ENCODE assay signal across 15 cellular contexts in genomic region chr2:102021776-102022175, GRCh38. TPM values are rescaled to one million over a fixed set of nuclear protein-coding genes. Genes with fewer than 3 reads are reported as not detected.
DNase-seq lines count a peak whose midpoint lies in the region; ATAC-seq and TF ChIP-seq lines count a peak whose summit lies in the region.
"Had no signal": no experiment of that assay in that cellular context is flagged by ENCODE, and none has a peak within 500 bp of the region (broad histone marks: within the 10 kb centered on the region; RNA-seq: fewer than 3 reads in every experiment).

No MANE protein-coding gene starts in this region.

- no peak overlapping the region for H2BK5ac ChIP-seq in mesendoderm (ENCODE audit: low read length)

- H3K56ac ChIP-seq in mesendoderm (ENCODE audit: low read length) = no peak overlapping the region

- peaks cover 5% of the 10 kb centered on the region for H3K36me3 Mint-ChIP-seq in stimulated activated effector memory CD8-positive, alpha-beta T cell treated with anti-CD3 and anti-CD28 coated beads, Interleukin-12 subunit alpha, Interleukin-12 subunit beta, amount 100 ng/mL, for 72 hours
- peaks cover 2 to 11% of the 10 kb centered on the region in 2 donors for H3K36me3 Mint-ChIP-seq in activated T-cell treated with anti-CD3 and anti-CD28 coated beads, Interleukin-2, amount 50 U/mL, for 72 hours (ENCODE audit: insufficient read depth in 2 of 2)
- H3K36me3 Mint-ChIP-seq: naive B cell had no signal

- H3K9me3 Mint-ChIP-seq in stimulated activated effector memory CD8-positive, alpha-beta T cell treated with anti-CD3 and anti-CD28 coated beads, Interleukin-12 subunit alpha, Interleukin-12 subunit beta, amount 100 ng/mL, for 72 hours = no peaks in the 10 kb centered on the region
- H3K9me3 Mint-ChIP-seq in activated T-cell treated with anti-CD3 and anti-CD28 coated beads, Interleukin-2, amount 50 U/mL, for 72 hours = no peaks in the 10 kb centered on the region

- H3K79me1 ChIP-seq in mesendoderm (ENCODE audit: low read length) = no peaks in the 10 kb centered on the region

- no peak for DNase-seq in Right ventricle myocardium inferior (ENCODE audit: missing footprints)
- DNase-seq in right atrium auricular region (ENCODE audit: low spot score) = no peak
- DNase-seq in fibroblast of peridontal ligament (ENCODE audit: extremely low read depth) = peak; percentile 87
- peak; percentile 12 for DNase-seq in mesendoderm
- no peak for DNase-seq in vagina (ENCODE audit: extremely low spot score in 2 of 2)
- no peak for DNase-seq in GM19240 (ENCODE audit: insufficient read length, low spot score)
- DNase-seq in stimulated activated effector memory CD8-positive, alpha-beta T cell treated with anti-CD3 and anti-CD28 coated beads, Interleukin-12 subunit alpha, Interleukin-12 subunit beta, amount 100 ng/mL, for 72 hours (ENCODE audit: low spot score in 2 of 2) = no peak
- no peak for DNase-seq in activated T-cell treated with anti-CD3 and anti-CD28 coated beads, Interleukin-2, amount 50 U/mL, for 72 hours
- DNase-seq: activated CD4-positive, alpha-beta T cell treated with anti-CD3 and anti-CD28 coated beads for 48 hours; activated T-cell treated with anti-CD3 and anti-CD28 coated beads, Interleukin-2, amount 50 U/mL, for 48 hours; effector CD8-positive, alpha-beta T cell; naive B cell; stimulated activated CD4-positive, alpha-beta T cell treated with anti-CD3 and anti-CD28 coated beads, Interleukin-4, amount 100 ng/mL, for 24 hours had no signal

- H3K18ac ChIP-seq in mesendoderm (ENCODE audit: low read length) = no peak overlapping the region

- WGBS in mesendoderm (ENCODE audit: extremely low coverage, insufficient coverage, low lambda C conversion rate) = no CpG with 5 or more reads among the region's 6 CpGs

- H3K27me3 ChIP-seq in right atrium auricular region = no peaks in the 10 kb centered on the region
- H3K27me3 ChIP-seq in mesendoderm (ENCODE audit: insufficient read depth, low read length, poor library complexity) = no peaks in the 10 kb centered on the region
- no peaks in the 10 kb centered on the region for H3K27me3 ChIP-seq in vagina

- H3K36me3 ChIP-seq in right atrium auricular region = no peaks in the 10 kb centered on the region
- H3K36me3 ChIP-seq in mesendoderm (ENCODE audit: control insufficient read depth, insufficient read depth, low read length) = no peaks in the 10 kb centered on the region
- no peaks in the 10 kb centered on the region for H3K36me3 ChIP-seq in vagina

- TF ChIP-seq POLR2A in vagina (IDR thresholded peaks at IDR 0.05) = no peak

- H2BK15ac ChIP-seq in mesendoderm (replicated peaks; ENCODE audit: low read depth) = no peak overlapping the region

- peaks cover 24% of the 10 kb centered on the region for H3K4me1 Mint-ChIP-seq in stimulated activated effector memory CD8-positive, alpha-beta T cell treated with anti-CD3 and anti-CD28 coated beads, Interleukin-12 subunit alpha, Interleukin-12 subunit beta, amount 100 ng/mL, for 72 hours
- peaks cover 78% of the 10 kb centered on the region for H3K4me1 Mint-ChIP-seq in activated T-cell treated with anti-CD3 and anti-CD28 coated beads, Interleukin-2, amount 50 U/mL, for 72 hours (ENCODE audit: low read depth)

- no peak overlapping the region for H3K4me3 ChIP-seq in right atrium auricular region
- H3K4me3 ChIP-seq in mesendoderm (ENCODE audit: low read length) = no peak overlapping the region
- no peak overlapping the region for H3K4me3 ChIP-seq in vagina

- H2BK120ac ChIP-seq in mesendoderm (ENCODE audit: low read depth, low read length) = no peak overlapping the region

- H4K5ac ChIP-seq in mesendoderm (ENCODE audit: low read length) = no peak overlapping the region

- no peak overlapping the region for H3K9ac ChIP-seq in mesendoderm (ENCODE audit: low read length)

- H3K79me2 ChIP-seq in mesendoderm (ENCODE audit: control insufficient read depth, insufficient read depth, low read length) = no peaks in the 10 kb centered on the region

- H2AK5ac ChIP-seq in mesendoderm (ENCODE audit: low read length) = no peak overlapping the region

- intact Hi-C loops in Right ventricle myocardium inferior (cut with DNase I) = loop anchor here (5.0 kb wide), 1 partner anchor 41 kb away; no protein-coding TSS in a partner anchor
- intact Hi-C loops in vagina (cut with DNase I) = loop anchor here (5.0 kb wide), 2 partner anchors 41 to 121 kb away; partner anchors contain the start of gene IL1R1

- H3K4me2 ChIP-seq in mesendoderm (ENCODE audit: low read length) = no peak overlapping the region

- ATAC-seq in Right ventricle myocardium inferior = peak; percentile 75
- no peak for ATAC-seq in stimulated activated effector memory CD8-positive, alpha-beta T cell treated with anti-CD3 and anti-CD28 coated beads, Interleukin-12 subunit alpha, Interleukin-12 subunit beta, amount 100 ng/mL, for 72 hours
- ATAC-seq in activated T-cell treated with anti-CD3 and anti-CD28 coated beads, Interleukin-2, amount 50 U/mL, for 72 hours (replicated peaks in 1 of 2) = no peak

- no peaks in the 10 kb centered on the region for H3K27me3 Mint-ChIP-seq in activated T-cell treated with anti-CD3 and anti-CD28 coated beads, Interleukin-2, amount 50 U/mL, for 72 hours (ENCODE audit: low read depth)

- H4K8ac ChIP-seq in mesendoderm (ENCODE audit: low read depth, low read length) = no peak overlapping the region

- H3K27ac ChIP-seq in right atrium auricular region (peak overlapping the region in 1 of 2 donors; percentile 35), mesendoderm (ENCODE audit: low read depth, low read length) (no peak overlapping the region), vagina (peak overlapping the region; percentile 64)

- H3K27ac Mint-ChIP-seq in stimulated activated effector memory CD8-positive, alpha-beta T cell treated with anti-CD3 and anti-CD28 coated beads, Interleukin-12 subunit alpha, Interleukin-12 subunit beta, amount 100 ng/mL, for 72 hours = no peak overlapping the region
- H3K27ac Mint-ChIP-seq in activated T-cell treated with anti-CD3 and anti-CD28 coated beads, Interleukin-2, amount 50 U/mL, for 72 hours = no peak overlapping the region
- H3K27ac Mint-ChIP-seq: naive B cell had no signal

- no peak overlapping the region for H3K4me3 Mint-ChIP-seq in stimulated activated effector memory CD8-positive, alpha-beta T cell treated with anti-CD3 and anti-CD28 coated beads, Interleukin-12 subunit alpha, Interleukin-12 subunit beta, amount 100 ng/mL, for 72 hours
- H3K4me3 Mint-ChIP-seq in activated T-cell treated with anti-CD3 and anti-CD28 coated beads, Interleukin-2, amount 50 U/mL, for 72 hours = no peak overlapping the region

- H3K4ac ChIP-seq in mesendoderm (ENCODE audit: low read depth, low read length) = no peak overlapping the region

- H3K4me1 ChIP-seq in right atrium auricular region = peaks cover 0 to 29% of the 10 kb centered on the region in 2 donors
- no peaks in the 10 kb centered on the region for H3K4me1 ChIP-seq in mesendoderm (ENCODE audit: control insufficient read depth, low read depth, low read length)
- peaks cover 23% of the 10 kb centered on the region for H3K4me1 ChIP-seq in vagina

- TF ChIP-seq CTCF in right atrium auricular region (IDR thresholded peaks at IDR 0.05) (no peak), vagina (IDR thresholded peaks at IDR 0.05) (no peak)

- H3K9me3 ChIP-seq in right atrium auricular region (no peaks in the 10 kb centered on the region), vagina (no peaks in the 10 kb centered on the region)

- H3K23ac ChIP-seq in mesendoderm (ENCODE audit: low read length) = no peak overlapping the region

RNA-seq across cellular contexts. Expression of gene IL1R2, which starts 30.0 kb away (rescaled TPM):
- total RNA-seq in Right ventricle myocardium inferior (1.3 TPM), right atrium auricular region (10 to 100 TPM in 1 of 2 donors, 1 to 10 TPM in 1; 2.8 to 16.1 TPM), vagina (63.3 TPM)
- 0.11 TPM for polyA plus RNA-seq in mesendoderm (2013, experiment 1 of 2)
- polyA plus RNA-seq in mesendoderm (2013, experiment 2 of 2) = 0.25 TPM
- 10 to 100 TPM in 1 of 2 donors, 1 to 10 TPM in 1; 8.2 to 11.0 TPM for total RNA-seq in activated T-cell treated with anti-CD3 and anti-CD28 coated beads, Interleukin-2, amount 50 U/mL, for 72 hours
- total RNA-seq: A673, MCF 10A had no signal

Comparison
In these comparisons a context has a peak if more than half of its experiments do, and no peak if none do; other contexts are left out.
1. DNase-seq: peak in fibroblast of peridontal ligament (single experiment) and mesendoderm (single experiment); none in Right ventricle myocardium inferior (single experiment), right atrium auricular region (single experiment), vagina (0 of 2), GM19240 (single experiment), stimulated activated effector memory CD8-positive, alpha-beta T cell treated with anti-CD3 and anti-CD28 coated beads, Interleukin-12 subunit alpha, Interleukin-12 subunit beta, amount 100 ng/mL, for 72 hours (0 of 2) and activated T-cell treated with anti-CD3 and anti-CD28 coated beads, Interleukin-2, amount 50 U/mL, for 72 hours (0 of 2).